Comparison of ENCODE assay signal across 8 cellular contexts in genomic region chr5:188488-189481, GRCh38. TPM values are rescaled to one million over a fixed set of nuclear protein-coding genes. Genes with fewer than 3 reads are reported as not detected.
DNase-seq lines count a peak whose midpoint lies in the region; ATAC-seq and TF ChIP-seq lines count a peak whose summit lies in the region.

No MANE protein-coding gene starts in this region.

- peak overlapping the region; percentile 18 for H3K4me3 Mint-ChIP-seq in osteocyte (ENCODE audit: unreplicated experiment)

- DNase-seq in GM04503 (ENCODE audit: low read depth), result peak; percentile 21
- DNase-seq in HAP-1 (ENCODE audit: low spot score in 2 of 2), result peak; percentile 81 to 95
- peak; percentile 83 for DNase-seq in MG63
- DNase-seq in SJSA1 (ENCODE audit: low read depth in 1 of 2, low spot score in 2 of 2), result peak; percentile 64 to 86
- peak; percentile 89 for DNase-seq in activated naive CD4-positive, alpha-beta T cell treated with Interleukin-2 at 50 U/mL for 16 hours
- peak; percentile 89 for DNase-seq in germinal center (ENCODE audit: low spot score)
- DNase-seq in osteocyte (ENCODE audit: extremely low spot score, unreplicated experiment), result peak; percentile 95
- peak; percentile 65 for DNase-seq in thoracic aorta (ENCODE audit: low spot score)

- no peaks in the 10 kb centered on the region for H3K9me3 Mint-ChIP-seq in osteocyte (ENCODE audit: unreplicated experiment)

- H3K36me3 Mint-ChIP-seq in osteocyte (ENCODE audit: unreplicated experiment), result no peaks in the 10 kb centered on the region

- peak; percentile 77 for ATAC-seq in thoracic aorta (ENCODE audit: insufficient number of reproducible peaks, low FRiP score, low read depth)

- peaks cover 3% of the 10 kb centered on the region; the same call in 1 of the 2 replicates for H3K4me1 ChIP-seq in HAP-1
- H3K4me1 ChIP-seq in SJSA1 (replicated peaks), result peaks cover 5% of the 10 kb centered on the region; the same call in 1 of the 2 replicates
- H3K4me1 ChIP-seq in thoracic aorta (ENCODE audit: control insufficient read depth in 1 of 2, low read depth in 2 of 2), result peaks cover 4 to 26% of the 10 kb centered on the region in 2 donors

- no peaks in the 10 kb centered on the region for H3K27me3 ChIP-seq in HAP-1 (ENCODE audit: low read depth)
- H3K27me3 ChIP-seq in MG63, result no peaks in the 10 kb centered on the region
- no peaks in the 10 kb centered on the region; the same call in 1 of the 2 replicates for H3K27me3 ChIP-seq in SJSA1 (replicated peaks)
- H3K27me3 ChIP-seq in thoracic aorta (replicated peaks; ENCODE audit: insufficient read depth), result no peaks in the 10 kb centered on the region

- H3K27ac ChIP-seq in SJSA1, result no peak overlapping the region
- no peak overlapping the region for H3K27ac ChIP-seq in thoracic aorta

- peaks cover 19% of the 10 kb centered on the region for H3K4me1 Mint-ChIP-seq in osteocyte (ENCODE audit: unreplicated experiment)

- H3K27me3 Mint-ChIP-seq in osteocyte (ENCODE audit: unreplicated experiment), result no peaks in the 10 kb centered on the region

- in situ Hi-C loops in HAP-1 (cut with MboI; ENCODE audit: low sequenced_read_pairs), result no loop called here

- no peak overlapping the region for H3K4me3 ChIP-seq in HAP-1
- H3K4me3 ChIP-seq in MG63, result no peak overlapping the region
- H3K4me3 ChIP-seq in SJSA1, result no peak overlapping the region
- peak overlapping the region; percentile 52 for H3K4me3 ChIP-seq in thoracic aorta

- no peaks in the 10 kb centered on the region for H3K36me3 ChIP-seq in HAP-1 (replicated peaks)
- H3K36me3 ChIP-seq in MG63, result no peaks in the 10 kb centered on the region
- H3K36me3 ChIP-seq in SJSA1, result no peaks in the 10 kb centered on the region
- no peaks in the 10 kb centered on the region for H3K36me3 ChIP-seq in thoracic aorta

- TF ChIP-seq CTCF in osteocyte (IDR thresholded peaks at IDR 0.05), result peak; percentile 92
- TF ChIP-seq CTCF in thoracic aorta (IDR thresholded peaks at IDR 0.05), result peak; percentile 94

- H3K9me3 ChIP-seq in HAP-1 (no peaks in the 10 kb centered on the region), MG63 (no peaks in the 10 kb centered on the region), SJSA1 (replicated peaks) (no peaks in the 10 kb centered on the region), thoracic aorta (no peaks in the 10 kb centered on the region)

- H3K27ac Mint-ChIP-seq in osteocyte (ENCODE audit: unreplicated experiment), result no peak overlapping the region

RNA-seq across cellular contexts. Expression of gene LRRC14B, which starts 2.5 kb away (rescaled TPM):
- not detected in 2 replicates for total RNA-seq in MG63 (2014; rRNA removed; shearing (Covaris generic); ENCODE audit: low replicate concordance)
- total RNA-seq in SJSA1 (2014; rRNA removed; shearing (Covaris generic)), result not detected in 2 replicates
- total RNA-seq in osteocyte, result not detected in 2 replicates
- total RNA-seq in thoracic aorta, result not detected

RNA-seq across cellular contexts. Expression of gene CCDC127, which starts 29.2 kb away (rescaled TPM):
- total RNA-seq in MG63 (2014; rRNA removed; shearing (Covaris generic); ENCODE audit: low replicate concordance), result 2.9 and 3.4 TPM in 2 replicates
- total RNA-seq in SJSA1 (2014; rRNA removed; shearing (Covaris generic)), result 3.6 and 4.0 TPM in 2 replicates
- 9.9 and 11.1 TPM in 2 replicates for total RNA-seq in osteocyte
- 1 to 10 TPM; 2.7 to 7.8 TPM for total RNA-seq in thoracic aorta

RNA-seq across cellular contexts. Expression of gene SDHA, which starts 29.3 kb away (rescaled TPM):
- 101 and 128 TPM in 2 replicates for total RNA-seq in MG63 (2014; rRNA removed; shearing (Covaris generic); ENCODE audit: low replicate concordance)
- 57.1 and 63.5 TPM in 2 replicates for total RNA-seq in SJSA1 (2014; rRNA removed; shearing (Covaris generic))
- total RNA-seq in osteocyte, result 130 and 136 TPM in 2 replicates
- 10 to 100 TPM; 59.6 to 70.5 TPM for total RNA-seq in thoracic aorta

Comparison
In these comparisons a context has a peak if more than half of its experiments do, and no peak if none do; other contexts are left out.
1. DNase-seq: peak in every context shown above with its lines; median percentile 95 in osteocyte; 89 in activated naive CD4-positive, alpha-beta T cell treated with Interleukin-2 at 50 U/mL for 16 hours; 89 in germinal center; 88 in HAP-1; 83 in MG63; 75 in SJSA1; 65 in thoracic aorta; 21 in GM04503.